Comparison of ENCODE assay signal across 9 cellular contexts in the genomic region with DNA sequence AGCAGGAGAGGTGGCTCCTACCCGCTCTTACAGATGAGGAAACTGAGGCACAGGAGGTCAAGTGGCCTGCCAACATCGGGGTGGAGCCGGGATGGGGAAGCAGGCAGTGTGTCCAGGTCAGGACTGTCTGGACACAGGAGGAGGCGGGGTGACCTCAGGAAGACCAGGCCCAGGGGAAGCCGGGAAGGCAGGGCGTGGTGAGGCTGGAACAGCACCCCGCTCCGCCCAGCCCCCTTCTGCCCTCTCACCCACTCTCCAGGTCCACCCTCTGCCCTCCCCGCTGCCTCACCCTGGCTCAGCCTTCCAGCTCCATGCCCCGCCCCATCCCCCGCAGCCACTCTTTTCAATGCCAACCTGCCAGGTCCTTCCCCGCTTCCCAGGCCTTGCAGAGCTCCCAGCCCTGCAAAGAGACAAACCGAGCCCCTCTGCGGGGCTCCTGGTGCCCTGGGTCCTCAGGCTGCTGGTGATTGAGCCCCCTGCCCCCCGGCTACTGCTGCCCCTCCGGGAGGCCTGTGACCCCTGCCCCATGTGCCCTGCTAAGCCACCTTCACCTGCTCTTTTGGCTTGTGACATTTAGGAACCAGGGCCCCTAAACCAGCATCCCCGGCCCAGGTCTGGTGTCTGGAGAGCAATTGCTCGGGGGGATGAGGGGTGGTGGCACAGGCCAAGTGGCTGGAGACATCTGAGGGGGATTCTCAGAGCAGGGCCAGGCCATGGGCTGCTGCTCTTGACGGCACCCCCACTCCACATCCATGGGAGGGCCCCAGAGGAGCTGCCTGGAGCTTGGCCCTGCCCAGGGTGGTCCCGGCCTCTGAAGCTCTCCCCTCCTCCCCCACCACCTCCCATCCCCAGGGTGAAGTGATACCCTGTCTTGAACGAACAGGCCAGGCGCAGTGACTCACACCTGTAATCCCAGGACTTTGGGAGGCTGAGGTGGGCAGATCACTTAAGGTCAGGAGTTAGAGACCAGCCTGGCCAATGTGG. TPM values are rescaled to one million over a fixed set of nuclear protein-coding genes. Genes with fewer than 3 reads are reported as not detected.
"Had no signal": no experiment of that assay in that cellular context is flagged by ENCODE, and none has a peak within 500 bp of the region (broad histone marks: within the 10 kb centered on the region; RNA-seq: fewer than 3 reads in every experiment).

No MANE protein-coding gene starts in this region.

RNA-seq across cellular contexts. Expression of a gene that starts 25.7 kb away (rescaled TPM):
- total RNA-seq: activated naive CD8-positive, alpha-beta T cell treated with anti-CD3 and anti-CD28 coated beads, Interleukin-2, amount 10 ng/mL, durations not matched to agents 7 days and 5 days; breast epithelium; cerebellum; dermis microvascular lymphatic vessel endothelial cell; fibroblast of villous mesenchyme; ovary; skeletal muscle tissue had no signal
- polyA plus RNA-seq: neural cell, ovary, SK-N-SH had no signal

RNA-seq across cellular contexts. Expression of a gene that starts 55.9 kb away (rescaled TPM):
- total RNA-seq: fibroblast of villous mesenchyme, skeletal muscle tissue had no signal
